In the genomic region with DNA sequence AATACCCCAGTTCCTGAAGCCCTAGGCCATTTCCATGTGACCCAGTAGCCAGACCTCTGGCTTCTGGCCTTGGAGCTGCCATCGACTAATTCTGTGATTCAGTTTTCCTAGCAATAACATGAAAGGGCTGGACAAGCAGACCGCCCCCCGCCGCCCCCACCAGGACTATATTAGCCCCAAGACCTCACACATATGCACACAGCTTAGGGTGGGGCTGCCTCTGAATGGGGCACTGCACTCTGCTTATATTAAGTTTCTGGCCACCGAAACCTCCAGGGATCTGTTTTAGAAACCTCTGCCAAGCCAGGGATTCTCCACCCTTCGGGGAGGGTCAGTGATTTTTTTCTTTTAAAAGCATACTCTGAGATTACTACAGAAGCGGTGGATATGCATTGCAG, we compare ENCODE assay signal across 22 cellular contexts. TPM values are rescaled to one million over a fixed set of nuclear protein-coding genes. Genes with fewer than 3 reads are reported as not detected.
DNase-seq lines count a peak whose midpoint lies in the region; ATAC-seq and TF ChIP-seq lines count a peak whose summit lies in the region.
"Had no signal": no experiment of that assay in that cellular context is flagged by ENCODE, and none has a peak within 500 bp of the region (broad histone marks: within the 10 kb centered on the region; RNA-seq: fewer than 3 reads in every experiment).

No MANE protein-coding gene starts in this region.

- POLR2A ChIA-PET in activated CD8-positive, alpha-beta T cell treated with anti-CD3 and anti-CD28 coated beads for 36 hours (lab: Charles Lee): interaction anchor here (1.4 kb wide), 1 partner anchor 32 kb away, joined by 3 read pairs; no protein-coding TSS in a partner anchor

- CTCF ChIA-PET in activated CD8-positive, alpha-beta memory T cell treated with anti-CD3 and anti-CD28 coated beads, Interleukin-2, amount 10 ng/mL, durations not matched to agents 7 days and 5 days (lab: Charles Lee): interaction anchor here (1.0 kb wide), 2 partner anchors 9 to 130 kb away, joined by 3 to 5 read pairs; no protein-coding TSS in a partner anchor
- CTCF ChIA-PET in activated CD8-positive, alpha-beta T cell treated with anti-CD3 and anti-CD28 coated beads for 36 hours (lab: Charles Lee): interaction anchor here (0.8 to 1.4 kb wide), 2 partner anchors 134 to 154 kb away, joined by 3 read pairs; no protein-coding TSS in a partner anchor

- TF ChIP-seq CTCF in brain (conservative IDR thresholded peaks at IDR 0.05): no peak
- TF ChIP-seq CTCF in natural killer cell (IDR thresholded peaks at IDR 0.05): no peak
- no peak for TF ChIP-seq CTCF in type B pancreatic cell (conservative IDR thresholded peaks at IDR 0.05)
- TF ChIP-seq CTCF in activated CD8-positive, alpha-beta T cell treated with anti-CD3 and anti-CD28 coated beads for 36 hours (IDR thresholded peaks at IDR 0.05): no peak
- no peak for TF ChIP-seq CTCF in tibial nerve (IDR thresholded peaks at IDR 0.05)

- H3K4me1 ChIP-seq in tibial nerve: peaks cover 0 to 22% (median 11%) of the 10 kb centered on the region in 4 donors

- peaks cover 7% of the 10 kb centered on the region for H3K4me1 Mint-ChIP-seq in activated CD8-positive, alpha-beta memory T cell treated with anti-CD3 and anti-CD28 coated beads, Interleukin-2, amount 10 ng/mL, durations not matched to agents 7 days and 5 days
- H3K4me1 Mint-ChIP-seq in brain: peaks cover 38% of the 10 kb centered on the region
- peaks cover 10 to 24% of the 10 kb centered on the region in 2 donors for H3K4me1 Mint-ChIP-seq in natural killer cell
- H3K4me1 Mint-ChIP-seq in type B pancreatic cell (ENCODE audit: unreplicated experiment): peaks cover 11% of the 10 kb centered on the region
- H3K4me1 Mint-ChIP-seq in activated CD8-positive, alpha-beta T cell treated with anti-CD3 and anti-CD28 coated beads for 36 hours (ENCODE audit: low read depth): peaks cover 5% of the 10 kb centered on the region

- no peak for TF ChIP-seq EP300 in tibial nerve (IDR thresholded peaks at IDR 0.05)

- H3K27me3 Mint-ChIP-seq in activated CD8-positive, alpha-beta memory T cell treated with anti-CD3 and anti-CD28 coated beads, Interleukin-2, amount 10 ng/mL, durations not matched to agents 7 days and 5 days: peaks cover 59% of the 10 kb centered on the region
- H3K27me3 Mint-ChIP-seq in brain: peaks cover 7% of the 10 kb centered on the region
- peaks cover 55 to 60% of the 10 kb centered on the region in 2 donors for H3K27me3 Mint-ChIP-seq in natural killer cell (ENCODE audit: low read depth in 2 of 2)
- peaks cover 67% of the 10 kb centered on the region for H3K27me3 Mint-ChIP-seq in type B pancreatic cell
- H3K27me3 Mint-ChIP-seq in activated CD8-positive, alpha-beta T cell treated with anti-CD3 and anti-CD28 coated beads for 36 hours: peaks cover 52% of the 10 kb centered on the region

- peak; percentile 35 for DNase-seq in activated CD8-positive, alpha-beta memory T cell treated with anti-CD3 and anti-CD28 coated beads for 24 hours
- no peak for DNase-seq in activated CD8-positive, alpha-beta memory T cell treated with anti-CD3 and anti-CD28 coated beads, Interleukin-2, amount 10 ng/mL, durations not matched to agents 7 days and 5 days
- DNase-seq in natural killer cell: no peak
- DNase-seq in type B pancreatic cell (ENCODE audit: extremely low spot score, unreplicated experiment): peak; percentile 25
- DNase-seq in activated CD8-positive, alpha-beta T cell treated with anti-CD3 and anti-CD28 coated beads for 36 hours: no peak
- DNase-seq in tibial nerve (ENCODE audit: low spot score in 2 of 2): no peak
- DNase-seq: activated CD4-positive, alpha-beta T cell treated with anti-CD3 and anti-CD28 coated beads, Interleukin-2, amount 10 ng/mL, durations not matched to agents 7 days and 5 days; activated T-cell treated with anti-CD3 and anti-CD28 coated beads, Interleukin-2, amount 50 U/mL, for 1 hour; GM23248; left colon; mesenchymal stem cell; MV-4-11; NCI-H1694; NCI-H748 treated with DMSO at 0.1 percent for 48 hours; Right ventricle myocardium superior; stimulated activated CD4-positive, alpha-beta T cell treated with anti-CD3 and anti-CD28 coated beads, Interleukin-4, amount 100 ng/mL, for 4 hours had no signal

- H3K9me3 Mint-ChIP-seq in activated CD8-positive, alpha-beta memory T cell treated with anti-CD3 and anti-CD28 coated beads, Interleukin-2, amount 10 ng/mL, durations not matched to agents 7 days and 5 days (ENCODE audit: low read depth): no peaks in the 10 kb centered on the region
- H3K9me3 Mint-ChIP-seq in brain (peaks cover 0 to 3% (median 0%) of the 10 kb centered on the region in 5 experiments), natural killer cell (no peaks in the 10 kb centered on the region), type B pancreatic cell (no peaks in the 10 kb centered on the region)
- H3K9me3 Mint-ChIP-seq in activated CD8-positive, alpha-beta T cell treated with anti-CD3 and anti-CD28 coated beads for 36 hours: no peaks in the 10 kb centered on the region
- H3K9me3 Mint-ChIP-seq: activated CD4-positive, alpha-beta T cell treated with anti-CD3 and anti-CD28 coated beads, Interleukin-2, amount 10 ng/mL, durations not matched to agents 7 days and 5 days; activated naive CD4-positive, alpha-beta T cell treated with anti-CD3 and anti-CD28 coated beads, Interleukin-2, amount 50 U/mL, for 72 hours; neural progenitor cell had no signal

- TF ChIP-seq POLR2A in tibial nerve (IDR thresholded peaks at IDR 0.05): no peak

- no peak overlapping the region for H3K27ac ChIP-seq in tibial nerve
- H3K27ac ChIP-seq: BLaER1, GM23248, neural progenitor cell had no signal

- no peak for ATAC-seq in activated CD8-positive, alpha-beta memory T cell treated with anti-CD3 and anti-CD28 coated beads, Interleukin-2, amount 10 ng/mL, durations not matched to agents 7 days and 5 days
- no peak for ATAC-seq in natural killer cell
- no peak for ATAC-seq in HG02970 (IDR thresholded peaks at IDR 0.05; ENCODE audit: low FRiP score, unreplicated experiment)
- ATAC-seq in activated CD8-positive, alpha-beta T cell treated with anti-CD3 and anti-CD28 coated beads for 36 hours: no peak
- ATAC-seq: activated naive CD4-positive, alpha-beta T cell treated with anti-CD3 and anti-CD28 coated beads, Interleukin-2, amount 50 U/mL, for 72 hours; left colon had no signal

- no peaks in the 10 kb centered on the region for H3K36me3 Mint-ChIP-seq in activated CD8-positive, alpha-beta memory T cell treated with anti-CD3 and anti-CD28 coated beads, Interleukin-2, amount 10 ng/mL, durations not matched to agents 7 days and 5 days
- H3K36me3 Mint-ChIP-seq in brain (no peaks in the 10 kb centered on the region), natural killer cell (peaks cover 6% of the 10 kb centered on the region), type B pancreatic cell (no peaks in the 10 kb centered on the region)
- no peaks in the 10 kb centered on the region for H3K36me3 Mint-ChIP-seq in activated CD8-positive, alpha-beta T cell treated with anti-CD3 and anti-CD28 coated beads for 36 hours (ENCODE audit: low read depth)
- H3K36me3 Mint-ChIP-seq: activated naive CD4-positive, alpha-beta T cell treated with anti-CD3 and anti-CD28 coated beads, Interleukin-2, amount 50 U/mL, for 72 hours; neural progenitor cell had no signal

- H3K4me3 ChIP-seq in tibial nerve: no peak overlapping the region
- H3K4me3 ChIP-seq: BLaER1, GM23248, neural progenitor cell, smooth muscle cell had no signal

- H3K27me3 ChIP-seq in tibial nerve: peaks cover 0 to 49% of the 10 kb centered on the region in 2 donors

- intact Hi-C loops in natural killer cell (cut with micrococcal nuclease): no loop called here
- intact Hi-C loops in activated CD8-positive, alpha-beta T cell treated with anti-CD3 and anti-CD28 coated beads for 36 hours (cut with micrococcal nuclease): loop anchor here (5.0 kb wide), 1 partner anchor 134 kb away; no protein-coding TSS in a partner anchor

- WGBS in tibial nerve, 2 donors: 84 to 89% methylated on average over 7 of the region's 7 CpGs

- no peaks in the 10 kb centered on the region for H3K9me3 ChIP-seq in tibial nerve
- H3K9me3 ChIP-seq: BLaER1 had no signal

- H3K36me3 ChIP-seq in tibial nerve: no peaks in the 10 kb centered on the region
- H3K36me3 ChIP-seq: BLaER1, neural progenitor cell had no signal

- no peak overlapping the region for H3K27ac Mint-ChIP-seq in activated CD8-positive, alpha-beta memory T cell treated with anti-CD3 and anti-CD28 coated beads, Interleukin-2, amount 10 ng/mL, durations not matched to agents 7 days and 5 days
- H3K27ac Mint-ChIP-seq in brain: peak overlapping the region in 4 of 5 experiments; percentile 2 to 80 (median 54)
- H3K27ac Mint-ChIP-seq in natural killer cell: no peak overlapping the region
- H3K27ac Mint-ChIP-seq in type B pancreatic cell: no peak overlapping the region
- H3K27ac Mint-ChIP-seq in activated CD8-positive, alpha-beta T cell treated with anti-CD3 and anti-CD28 coated beads for 36 hours: no peak overlapping the region
- H3K27ac Mint-ChIP-seq: activated CD4-positive, alpha-beta T cell treated with anti-CD3 and anti-CD28 coated beads, Interleukin-2, amount 10 ng/mL, durations not matched to agents 7 days and 5 days; activated naive CD4-positive, alpha-beta T cell treated with anti-CD3 and anti-CD28 coated beads, Interleukin-2, amount 50 U/mL, for 72 hours; neural progenitor cell had no signal

- no peak overlapping the region for H3K4me3 Mint-ChIP-seq in activated CD8-positive, alpha-beta memory T cell treated with anti-CD3 and anti-CD28 coated beads, Interleukin-2, amount 10 ng/mL, durations not matched to agents 7 days and 5 days
- H3K4me3 Mint-ChIP-seq in brain (peak overlapping the region; percentile 68 to 79 (median 77)), natural killer cell (peak overlapping the region; percentile 5), type B pancreatic cell (peak overlapping the region; percentile 74)
- no peak overlapping the region for H3K4me3 Mint-ChIP-seq in activated CD8-positive, alpha-beta T cell treated with anti-CD3 and anti-CD28 coated beads for 36 hours
- H3K4me3 Mint-ChIP-seq: activated CD4-positive, alpha-beta T cell treated with anti-CD3 and anti-CD28 coated beads, Interleukin-2, amount 10 ng/mL, durations not matched to agents 7 days and 5 days had no signal

RNA-seq across cellular contexts. Expression of gene RAB11FIP4, which starts 2.3 kb away (rescaled TPM):
- total RNA-seq in activated CD8-positive, alpha-beta memory T cell treated with anti-CD3 and anti-CD28 coated beads, Interleukin-2, amount 10 ng/mL, durations not matched to agents 7 days and 5 days: 10 to 100 TPM; 23.9 to 35.5 TPM
- 49.1 TPM for polyA plus RNA-seq in brain (ENCODE audit: insufficient read depth, low read depth, low replicate concordance)
- 100 to 1,000 TPM in 2 of 3 donors, 10 to 100 TPM in 1; 81.4 to 121 (median 102) TPM for total RNA-seq in natural killer cell
- total RNA-seq in type B pancreatic cell (ENCODE audit: low replicate concordance): 32.4 and 44.7 TPM in 2 replicates
- 10 to 100 TPM; 38.2 to 39.1 TPM for total RNA-seq in activated CD8-positive, alpha-beta T cell treated with anti-CD3 and anti-CD28 coated beads for 36 hours
- 1 to 10 TPM; 2.7 to 6.9 (median 4.1) TPM for total RNA-seq in tibial nerve

Comparison
In these comparisons a context has a peak if more than half of its experiments do, and no peak if none do; other contexts are left out.
1. DNase-seq: peak in activated CD8-positive, alpha-beta memory T cell treated with anti-CD3 and anti-CD28 coated beads for 24 hours (single experiment) and type B pancreatic cell (single experiment); none in activated CD8-positive, alpha-beta memory T cell treated with anti-CD3 and anti-CD28 coated beads, Interleukin-2, amount 10 ng/mL, durations not matched to agents 7 days and 5 days (single experiment), natural killer cell (single experiment), activated CD8-positive, alpha-beta T cell treated with anti-CD3 and anti-CD28 coated beads for 36 hours (single experiment) and tibial nerve (0 of 2).
2. H3K27ac Mint-ChIP-seq: peak in brain (4 of 5); none in activated CD8-positive, alpha-beta memory T cell treated with anti-CD3 and anti-CD28 coated beads, Interleukin-2, amount 10 ng/mL, durations not matched to agents 7 days and 5 days (single experiment), natural killer cell (0 of 2), type B pancreatic cell (single experiment) and activated CD8-positive, alpha-beta T cell treated with anti-CD3 and anti-CD28 coated beads for 36 hours (single experiment).
3. H3K4me3 Mint-ChIP-seq: peak in brain (5 of 5), natural killer cell (single experiment) and type B pancreatic cell (single experiment); none in activated CD8-positive, alpha-beta memory T cell treated with anti-CD3 and anti-CD28 coated beads, Interleukin-2, amount 10 ng/mL, durations not matched to agents 7 days and 5 days (single experiment) and activated CD8-positive, alpha-beta T cell treated with anti-CD3 and anti-CD28 coated beads for 36 hours (single experiment).